8 cellular contexts compared by ENCODE assay signal in the genomic region with DNA sequence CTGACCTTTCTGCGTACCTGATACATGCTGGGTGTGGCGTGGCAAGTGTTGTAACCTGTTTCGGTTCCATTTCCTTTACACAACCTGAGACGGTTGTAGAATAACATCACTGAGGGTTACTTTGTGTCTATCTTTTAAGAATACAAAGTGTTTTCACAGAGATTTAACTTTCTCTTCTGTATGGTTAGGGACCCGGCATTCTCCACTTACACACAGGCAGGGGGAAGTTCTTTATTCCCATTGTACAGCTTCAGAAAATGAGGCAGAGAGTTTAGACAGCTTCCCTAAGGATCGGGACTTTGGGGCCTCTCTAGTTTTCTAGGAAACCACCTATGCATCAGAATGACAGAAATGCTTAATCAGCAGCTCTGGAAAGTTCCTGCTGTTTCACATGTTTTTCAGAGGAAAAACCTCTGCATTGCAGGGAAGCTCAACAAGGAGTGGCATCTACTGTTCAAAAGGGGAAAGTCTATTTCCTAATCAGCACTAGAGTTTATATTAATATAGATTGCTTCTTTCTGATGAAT. TPM values are rescaled to one million over a fixed set of nuclear protein-coding genes. Genes with fewer than 3 reads are reported as not detected.
A peak's percentile ranks its signal among the peaks of the same experiment; 100 is the strongest.
DNase-seq lines count a peak whose midpoint lies in the region; FAIRE-seq and TF ChIP-seq lines count a peak whose summit lies in the region.

No MANE protein-coding gene starts in this region.

- H3K4me1 Mint-ChIP-seq in HFFc6 (ENCODE audit: low read depth) (peaks cover 85% of the 10 kb centered on the region), neural progenitor cell (peaks cover 23% of the 10 kb centered on the region)

- TF ChIP-seq CTCF in HFFc6 (IDR thresholded peaks at IDR 0.05) (no peak), neural progenitor cell (IDR thresholded peaks at IDR 0.05) (no peak)

- no peak overlapping the region for H3K27ac ChIP-seq in neural progenitor cell

- peak; percentile 50 for DNase-seq in activated CD4-positive, CD25-positive, alpha-beta regulatory T cell treated with anti-CD3 and anti-CD28 coated beads, Interleukin-2, amount 50 U/mL, for 16 hours (ENCODE audit: low read depth, low spot score)
- DNase-seq in activated CD4-positive, CD25-positive, alpha-beta regulatory T cell (lab: John Stamatoyannopoulos, UW) = no peak
- no peak for DNase-seq in HFFc6
- no peak for DNase-seq in NT2/D1 (ENCODE audit: low read depth, low spot score)
- peak; percentile 9 for DNase-seq in neural progenitor cell (ENCODE audit: low spot score)
- no peak for DNase-seq in NOMO-1 treated with DMSO at 0.1 percent for 48 hours (lab: John Stamatoyannopoulos, UW; ENCODE audit: unreplicated experiment)
- no peak for DNase-seq in H54 (ENCODE audit: insufficient read length, low spot score)

- peak overlapping the region; percentile 96 for H3K27ac Mint-ChIP-seq in HFFc6
- H3K27ac Mint-ChIP-seq in neural progenitor cell = no peak overlapping the region

- H3K9me3 Mint-ChIP-seq in HFFc6 (no peaks in the 10 kb centered on the region), neural progenitor cell (no peaks in the 10 kb centered on the region)

- H3K9ac ChIP-seq in NT2/D1 (ENCODE audit: insufficient read length, low read depth) (peak overlapping the region; percentile 88), endocrine pancreas (ENCODE audit: control insufficient read depth, insufficient read depth, low read length) (peak overlapping the region; percentile 97), neural progenitor cell (no peak overlapping the region)

- H3K4me3 Mint-ChIP-seq in HFFc6 (peak overlapping the region; percentile 90), neural progenitor cell (peak overlapping the region; percentile 95)

- TF ChIP-seq POLR2A in H54 (IDR thresholded peaks at IDR 0.05; ENCODE audit: low read depth, low read length) = no peak

- H3K79me2 ChIP-seq in neural progenitor cell (ENCODE audit: low read depth) = no peaks in the 10 kb centered on the region

- H3K27me3 Mint-ChIP-seq in HFFc6 (ENCODE audit: insufficient read depth) (no peaks in the 10 kb centered on the region; the same call in 1 of the 2 replicates), neural progenitor cell (ENCODE audit: insufficient read depth, low read depth) (no peaks in the 10 kb centered on the region)

- H3K36me3 ChIP-seq in NT2/D1 (ENCODE audit: insufficient read depth, insufficient read length, low read length) = no peaks in the 10 kb centered on the region
- no peaks in the 10 kb centered on the region for H3K36me3 ChIP-seq in endocrine pancreas (ENCODE audit: control insufficient read depth, insufficient read depth, low read length)
- no peaks in the 10 kb centered on the region for H3K36me3 ChIP-seq in neural progenitor cell

- peaks cover 1% of the 10 kb centered on the region for H3K36me3 Mint-ChIP-seq in HFFc6 (ENCODE audit: low read depth)
- no peaks in the 10 kb centered on the region for H3K36me3 Mint-ChIP-seq in neural progenitor cell

- H3K9me3 ChIP-seq in NT2/D1 (ENCODE audit: insufficient read depth, low read length) (no peaks in the 10 kb centered on the region), endocrine pancreas (ENCODE audit: control insufficient read depth, low read length) (no peaks in the 10 kb centered on the region), neural progenitor cell (ENCODE audit: low read depth) (no peaks in the 10 kb centered on the region)

- peak overlapping the region; percentile 85 for H3K4me2 ChIP-seq in neural progenitor cell

- H3K4me1 ChIP-seq in NT2/D1 (ENCODE audit: insufficient read depth, insufficient read length) (no peaks in the 10 kb centered on the region), endocrine pancreas (ENCODE audit: control insufficient read depth, insufficient read depth, low read length) (peaks cover 24% of the 10 kb centered on the region), neural progenitor cell (peaks cover 12% of the 10 kb centered on the region)

- FAIRE-seq in H54 (lab: Jason Lieb, UNC) = no peak

- peak overlapping the region; percentile 97 for H2AFZ ChIP-seq in neural progenitor cell (replicated peaks)

- H3K27me3 ChIP-seq in NT2/D1 (ENCODE audit: insufficient read depth, insufficient read length) = peaks cover 9% of the 10 kb centered on the region
- no peaks in the 10 kb centered on the region for H3K27me3 ChIP-seq in endocrine pancreas (ENCODE audit: control insufficient read depth, insufficient read depth, low read length)
- H3K27me3 ChIP-seq in neural progenitor cell = peaks cover 17% of the 10 kb centered on the region

- peaks cover 4% of the 10 kb centered on the region for H3F3A ChIP-seq in neural progenitor cell (ENCODE audit: low read depth)

- H3K4me3 ChIP-seq in NT2/D1 (ENCODE audit: insufficient read length, low read depth) (peak overlapping the region; percentile 82), endocrine pancreas (ENCODE audit: control insufficient read depth, insufficient read depth, low read length) (peak overlapping the region; percentile 98), neural progenitor cell (peak overlapping the region; percentile 72)

- H4K20me1 ChIP-seq in neural progenitor cell (ENCODE audit: low read depth) = peaks cover 3% of the 10 kb centered on the region

RNA-seq across cellular contexts. Expression of gene CAST, which starts 41.3 kb away (rescaled TPM):
- total RNA-seq in HFFc6 (2021; fragmentation: NEBNext Ultra II Directional; extraction: Animal tissue kit (Norgen Biotek cat#: 25700)) = 100 to 1,000 TPM; 274 to 342 (median 322) TPM
- 49.8 and 64.6 TPM in 2 replicates for total RNA-seq in neural progenitor cell (ENCODE audit: low replicate concordance)

Comparison
In these comparisons a context has a peak if more than half of its experiments do, and no peak if none do; other contexts are left out.
1. DNase-seq: peak in activated CD4-positive, CD25-positive, alpha-beta regulatory T cell treated with anti-CD3 and anti-CD28 coated beads, Interleukin-2, amount 50 U/mL, for 16 hours (single experiment) and neural progenitor cell (single experiment); none in activated CD4-positive, CD25-positive, alpha-beta regulatory T cell (0 of 4), HFFc6 (single experiment), NT2/D1 (single experiment), NOMO-1 treated with DMSO at 0.1 percent for 48 hours (single experiment) and H54 (single experiment).
2. Peak in every context shown above with its lines, with median percentiles within 50 percentile points of each other: H3K4me3 ChIP-seq.